1 cellular context compared by ENCODE assay signal in genomic region chr5:52840286-52841050, GRCh38.
TF ChIP-seq lines count a peak whose summit lies in the region.

No MANE protein-coding gene starts in this region.

TF ChIP-seq in WTC11, 78 proteins besides CTCF, POLR2A, EP300 and RAD21 (continued from another document):
- no peak for TF ChIP-seq ZNF425 (CRISPR knock-in tag; conservative IDR thresholded peaks at IDR 0.05)
- no peak for TF ChIP-seq ZNF138 (CRISPR knock-in tag; conservative IDR thresholded peaks at IDR 0.05)
- TF ChIP-seq ZBTB43 (CRISPR knock-in tag; IDR thresholded peaks at IDR 0.05): no peak
- no peak for TF ChIP-seq ATF1 (CRISPR knock-in tag; IDR thresholded peaks at IDR 0.05)
- no peak for TF ChIP-seq SOX15 (CRISPR knock-in tag; IDR thresholded peaks at IDR 0.05)
- TF ChIP-seq ELF4 (CRISPR knock-in tag; IDR thresholded peaks at IDR 0.05; ENCODE audit: low read depth): no peak
- no peak for TF ChIP-seq MXD4 (CRISPR knock-in tag; IDR thresholded peaks at IDR 0.05; ENCODE audit: borderline replicate concordance)
- no peak for TF ChIP-seq ZNF281 (CRISPR knock-in tag; IDR thresholded peaks at IDR 0.05)
- no peak for TF ChIP-seq TP53 (CRISPR knock-in tag; IDR thresholded peaks at IDR 0.05)
- no peak for TF ChIP-seq SMAD4 (CRISPR knock-in tag; IDR thresholded peaks at IDR 0.05)
- TF ChIP-seq JAZF1 (CRISPR knock-in tag; IDR thresholded peaks at IDR 0.05): no peak
